Comparison of ENCODE assay signal across 9 cellular contexts in the genomic region with DNA sequence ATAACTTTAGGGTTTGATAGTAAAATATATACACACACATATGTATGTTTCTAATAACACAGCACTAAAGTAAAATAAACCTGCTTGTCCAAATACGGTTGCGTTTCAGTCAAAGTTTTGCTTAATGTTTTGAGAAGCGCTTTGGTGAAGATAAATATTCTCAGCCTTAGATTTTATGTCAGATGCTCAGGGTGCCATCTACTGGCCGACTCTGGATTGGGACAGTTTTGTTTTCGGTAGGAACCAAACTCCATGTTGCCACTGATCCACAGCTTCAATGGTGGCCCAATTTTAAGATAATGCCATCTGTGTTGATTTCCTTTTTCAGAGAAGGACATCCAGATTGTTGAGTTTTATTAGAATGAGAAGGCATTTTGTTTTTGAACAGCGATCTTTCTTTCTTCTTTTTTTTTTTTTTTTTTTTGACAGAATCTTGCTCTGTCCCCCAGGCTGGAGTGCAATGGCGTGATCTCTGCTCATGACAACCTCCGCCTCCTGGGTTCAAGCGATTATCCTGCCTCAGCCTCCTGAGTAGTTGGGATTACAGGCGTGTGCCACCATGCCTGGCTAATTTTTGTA. TPM values are rescaled to one million over a fixed set of nuclear protein-coding genes. Genes with fewer than 3 reads are reported as not detected.
DNase-seq lines count a peak whose midpoint lies in the region; ATAC-seq and TF ChIP-seq lines count a peak whose summit lies in the region.
"Had no signal": no experiment of that assay in that cellular context is flagged by ENCODE, and none has a peak within 500 bp of the region (broad histone marks: within the 10 kb centered on the region; RNA-seq: fewer than 3 reads in every experiment).

No MANE protein-coding gene starts in this region.

- peaks cover 0 to 17% (median 9%) of the 10 kb centered on the region in 8 donors for H3K9me3 Mint-ChIP-seq in CD4-positive, alpha-beta memory T cell
- peaks cover 2% of the 10 kb centered on the region for H3K9me3 Mint-ChIP-seq in activated naive CD8-positive, alpha-beta T cell treated with anti-CD3 and anti-CD28 coated beads, Interleukin-2, amount 10 ng/mL, durations not matched to agents 7 days and 5 days
- H3K9me3 Mint-ChIP-seq: T-helper 1 cell treated with Interleukin-12 subunit alpha and Interleukin-12 subunit beta and Interleukin-4 antibody, amounts not matched to agents 30 μg/mL and 1 μg/mL, for 36 hours had no signal

- 29 to 30% methylated on average over 10 of the region's 10 CpGs for WGBS in heart right ventricle, 2 donors

- peaks cover 24% of the 10 kb centered on the region in 2 donors for H3K27me3 Mint-ChIP-seq in CD4-positive, alpha-beta memory T cell
- H3K27me3 Mint-ChIP-seq in activated naive CD8-positive, alpha-beta T cell treated with anti-CD3 and anti-CD28 coated beads, Interleukin-2, amount 10 ng/mL, durations not matched to agents 7 days and 5 days: peaks cover 7% of the 10 kb centered on the region

- CTCF ChIA-PET in CD4-positive, alpha-beta memory T cell (lab: Charles Lee; ENCODE audit: partially characterized antibody): interaction anchor here (0.7 to 1.3 kb wide), 4 partner anchors 10 to 1196 kb away, joined by 3 to 10 read pairs (median 4); no protein-coding TSS in a partner anchor

- H3K9me3 ChIP-seq in CD4-positive, alpha-beta memory T cell (ENCODE audit: control insufficient read depth in 1 of 2, low read length in 2 of 2): no peaks in the 10 kb centered on the region
- H3K9me3 ChIP-seq in heart right ventricle: peaks cover 0 to 20% (median 5%) of the 10 kb centered on the region in 11 donors

- no peak overlapping the region for H3K27ac ChIP-seq in CD4-positive, alpha-beta memory T cell (ENCODE audit: low read depth, low read length)
- H3K27ac ChIP-seq in heart right ventricle: no peak overlapping the region

- H3K27me3 ChIP-seq in CD4-positive, alpha-beta memory T cell (ENCODE audit: insufficient read depth, low read length): no peaks in the 10 kb centered on the region
- peaks cover 0 to 8% (median 0%) of the 10 kb centered on the region in 7 donors for H3K27me3 ChIP-seq in heart right ventricle

- TF ChIP-seq CTCF in heart right ventricle (IDR thresholded peaks at IDR 0.05): peak; percentile 45 to 86 (median 80)

- no peak overlapping the region for H3K4me3 Mint-ChIP-seq in CD4-positive, alpha-beta memory T cell
- H3K4me3 Mint-ChIP-seq in activated naive CD8-positive, alpha-beta T cell treated with anti-CD3 and anti-CD28 coated beads, Interleukin-2, amount 10 ng/mL, durations not matched to agents 7 days and 5 days: no peak overlapping the region
- H3K4me3 Mint-ChIP-seq: T-helper 1 cell treated with Interleukin-12 subunit alpha and Interleukin-12 subunit beta and Interleukin-4 antibody, amounts not matched to agents 30 μg/mL and 1 μg/mL, for 36 hours had no signal

- H3K27ac Mint-ChIP-seq in CD4-positive, alpha-beta memory T cell: no peak overlapping the region
- H3K27ac Mint-ChIP-seq in activated naive CD8-positive, alpha-beta T cell treated with anti-CD3 and anti-CD28 coated beads, Interleukin-2, amount 10 ng/mL, durations not matched to agents 7 days and 5 days: no peak overlapping the region
- H3K27ac Mint-ChIP-seq: T-helper 1 cell treated with Interleukin-12 subunit alpha and Interleukin-12 subunit beta and Interleukin-4 antibody, amounts not matched to agents 30 μg/mL and 1 μg/mL, for 36 hours had no signal

- intact Hi-C loops in CD4-positive, alpha-beta memory T cell (cut with micrococcal nuclease): no loop called here
- intact Hi-C loops in heart right ventricle (cut with DNase I): loop anchor here in 9 of 10 donors (2.0 to 10.0 kb wide), 9 partner anchors 103 to 1200 kb away; no protein-coding TSS in a partner anchor

- no peak for ATAC-seq in activated naive CD8-positive, alpha-beta T cell treated with anti-CD3 and anti-CD28 coated beads, Interleukin-2, amount 10 ng/mL, durations not matched to agents 7 days and 5 days (ENCODE audit: low read depth)
- ATAC-seq in heart right ventricle: peak in 4 of 8 donors; percentile 46 to 57 (median 51)

- H3K4me1 Mint-ChIP-seq in CD4-positive, alpha-beta memory T cell: no peaks in the 10 kb centered on the region
- H3K4me1 Mint-ChIP-seq in activated naive CD8-positive, alpha-beta T cell treated with anti-CD3 and anti-CD28 coated beads, Interleukin-2, amount 10 ng/mL, durations not matched to agents 7 days and 5 days: peaks cover 2% of the 10 kb centered on the region

- H3K36me3 Mint-ChIP-seq in CD4-positive, alpha-beta memory T cell: no peaks in the 10 kb centered on the region
- no peaks in the 10 kb centered on the region for H3K36me3 Mint-ChIP-seq in activated naive CD8-positive, alpha-beta T cell treated with anti-CD3 and anti-CD28 coated beads, Interleukin-2, amount 10 ng/mL, durations not matched to agents 7 days and 5 days

- no peaks in the 10 kb centered on the region for H3K4me1 ChIP-seq in CD4-positive, alpha-beta memory T cell (ENCODE audit: insufficient read depth, low read length)
- peaks cover 0 to 5% (median 0%) of the 10 kb centered on the region in 9 donors for H3K4me1 ChIP-seq in heart right ventricle

- H3K36me3 ChIP-seq in CD4-positive, alpha-beta memory T cell (ENCODE audit: insufficient read depth, low read length): no peaks in the 10 kb centered on the region
- H3K36me3 ChIP-seq in heart right ventricle: no peaks in the 10 kb centered on the region

- POLR2A ChIA-PET in CD4-positive, alpha-beta memory T cell (lab: Charles Lee; ENCODE audit: partially characterized antibody): no interaction called here
- POLR2A ChIA-PET in activated naive CD8-positive, alpha-beta T cell treated with anti-CD3 and anti-CD28 coated beads, Interleukin-2, amount 10 ng/mL, durations not matched to agents 7 days and 5 days (lab: Charles Lee): interaction anchor here (0.6 to 0.7 kb wide), 3 partner anchors 36 to 531 kb away, joined by 5 to 9 read pairs (median 8); no protein-coding TSS in a partner anchor

- H3K4me3 ChIP-seq in CD4-positive, alpha-beta memory T cell (ENCODE audit: low read length in 2 of 2): no peak overlapping the region
- H3K4me3 ChIP-seq in heart right ventricle: no peak overlapping the region

- DNase-seq in CD4-positive, alpha-beta memory T cell: peak; percentile 16 to 33 (median 22)
- DNase-seq in GM19238 (ENCODE audit: insufficient read length, low spot score): peak; percentile 11
- peak; percentile 68 for DNase-seq in HS-5 (ENCODE audit: low read depth)
- peak; percentile 85 for DNase-seq in RKO (ENCODE audit: low spot score)
- DNase-seq in activated naive CD8-positive, alpha-beta T cell treated with anti-CD3 and anti-CD28 coated beads, Interleukin-2, amount 10 ng/mL, durations not matched to agents 7 days and 5 days: peak; percentile 41
- DNase-seq in heart right ventricle: peak; percentile 21 to 66
- DNase-seq in putamen (ENCODE audit: low spot score): peak; percentile 42
- DNase-seq in cerebellar nuclear complex (lab: John Stamatoyannopoulos, UW): no peak

RNA-seq across cellular contexts. Expression of a gene that starts 43.1 kb away (rescaled TPM):
- 10 to 100 TPM; 25.8 to 26.4 TPM for total RNA-seq in CD4-positive, alpha-beta memory T cell
- 10 to 100 TPM; 33.9 to 35.9 TPM for polyA plus RNA-seq in CD4-positive, alpha-beta memory T cell
- total RNA-seq in activated naive CD8-positive, alpha-beta T cell treated with anti-CD3 and anti-CD28 coated beads, Interleukin-2, amount 10 ng/mL, durations not matched to agents 7 days and 5 days: 10 to 100 TPM; 35.1 to 36.0 TPM
- 10 to 100 TPM; 16.1 to 23.2 (median 18.9) TPM for total RNA-seq in heart right ventricle
- 10 to 100 TPM in 1 of 2 donors, 1 to 10 TPM in 1; 9.7 to 35.9 TPM for polyA plus RNA-seq in heart right ventricle

Comparison
In these comparisons a context has a peak if more than half of its experiments do, and no peak if none do; other contexts are left out.
1. DNase-seq: peak in CD4-positive, alpha-beta memory T cell (5 of 5), GM19238 (single experiment), HS-5 (single experiment), RKO (single experiment), activated naive CD8-positive, alpha-beta T cell treated with anti-CD3 and anti-CD28 coated beads, Interleukin-2, amount 10 ng/mL, durations not matched to agents 7 days and 5 days (single experiment), heart right ventricle (2 of 2) and putamen (single experiment); none in cerebellar nuclear complex (0 of 2).